17 cellular contexts compared by ENCODE assay signal in the genomic region with DNA sequence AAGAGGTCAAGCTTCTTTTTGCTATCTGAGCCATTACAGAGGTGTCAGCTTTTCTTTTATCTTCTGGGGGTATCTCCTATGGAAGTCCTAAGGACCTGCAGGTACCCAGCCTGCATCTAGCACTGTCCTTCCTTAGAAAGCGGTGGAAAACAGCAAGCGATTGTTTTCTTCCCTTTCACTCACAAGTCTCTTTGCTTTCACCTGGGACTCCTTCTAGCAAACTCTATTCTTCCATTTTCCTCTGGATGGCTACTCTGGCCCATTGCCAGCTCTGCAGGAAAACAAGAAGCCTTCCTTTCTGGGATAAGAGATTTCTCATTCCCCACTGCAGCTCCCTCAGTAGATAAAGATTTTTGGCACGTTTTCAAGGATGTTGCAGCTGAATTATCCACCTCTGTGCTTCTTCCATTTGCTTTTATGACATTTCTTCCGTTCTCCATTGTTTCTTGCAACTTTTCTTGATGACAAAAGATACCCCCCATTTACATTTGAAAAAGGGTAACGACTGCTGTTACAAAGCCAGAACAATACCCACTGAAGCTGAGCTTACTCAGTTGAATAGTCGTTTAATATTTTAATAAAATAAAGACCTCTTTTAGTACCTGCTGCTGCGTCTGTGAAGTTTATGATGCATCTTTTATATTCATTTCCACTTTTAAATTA. TPM values are rescaled to one million over a fixed set of nuclear protein-coding genes. Genes with fewer than 3 reads are reported as not detected.
DNase-seq lines count a peak whose midpoint lies in the region; ATAC-seq and TF ChIP-seq lines count a peak whose summit lies in the region.
"Had no signal": no experiment of that assay in that cellular context is flagged by ENCODE, and none has a peak within 500 bp of the region (broad histone marks: within the 10 kb centered on the region; RNA-seq: fewer than 3 reads in every experiment).

No MANE protein-coding gene starts in this region.

- H3K9me3 Mint-ChIP-seq in H9 (no peaks in the 10 kb centered on the region), WTC11 (no peaks in the 10 kb centered on the region)

- H3K18ac ChIP-seq in H9 (ENCODE audit: insufficient read length, low read depth, low read length) = peak overlapping the region; percentile 34

- H3K27me3 Mint-ChIP-seq in H9 (ENCODE audit: low read depth) (peaks cover 38% of the 10 kb centered on the region), WTC11 (ENCODE audit: low read depth) (peaks cover 51% of the 10 kb centered on the region)

- H2AFZ ChIP-seq in H9 (ENCODE audit: low read length) = no peak overlapping the region

- no peak overlapping the region for H3K9ac ChIP-seq in H9 (ENCODE audit: extremely low read depth, insufficient read length, low read length)
- H3K9ac ChIP-seq in iPS-18a (ENCODE audit: low read length) = peak overlapping the region; percentile 42

- H4K5ac ChIP-seq in H9 (ENCODE audit: insufficient read length, low read depth, low read length) = no peak overlapping the region

- no peak overlapping the region for H3K27ac ChIP-seq in H9 (ENCODE audit: insufficient read length, low read depth, low read length)
- H3K27ac ChIP-seq in iPS-18a (ENCODE audit: low read length) = peak overlapping the region; percentile 76
- H3K27ac ChIP-seq: A549, C4-2B, RWPE1, SJCRH30 had no signal

- no peak overlapping the region for H4K91ac ChIP-seq in H9 (ENCODE audit: insufficient read length, low read depth, low read length)

- H2BK120ac ChIP-seq in H9 (ENCODE audit: low read depth, low read length, poor library complexity, severe bottlenecking) = no peak overlapping the region

- POLR2A ChIA-PET in WTC11 (lab: Charles Lee) = no interaction called here

- no peaks in the 10 kb centered on the region for H3K79me1 ChIP-seq in H9 (ENCODE audit: insufficient read depth, low read depth, low read length, poor library complexity, severe bottlenecking)

- no peaks in the 10 kb centered on the region for H4K20me1 ChIP-seq in H9 (ENCODE audit: control insufficient read depth, insufficient read depth, insufficient read length)

- intact Hi-C loops in left colon (cut with DNase I, micrococcal nuclease) = no loop called here

- H3K56ac ChIP-seq in H9 (ENCODE audit: insufficient read length, low read depth, low read length) = no peak overlapping the region

- H3K23me2 ChIP-seq in H9 (ENCODE audit: insufficient read length, low read depth, low read length, poor library complexity, severe bottlenecking) = no peaks in the 10 kb centered on the region

- H2AK5ac ChIP-seq in H9 (ENCODE audit: insufficient read length, low read length) = no peak overlapping the region

- no peak overlapping the region for H3K23ac ChIP-seq in H9 (ENCODE audit: insufficient read length, low read depth, low read length)

- no peak overlapping the region for H2BK5ac ChIP-seq in H9 (ENCODE audit: insufficient read length, low read length)

- peak; percentile 72 for ATAC-seq in WTC11
- no peak for ATAC-seq in left colon
- no peak for ATAC-seq in HG03378 (IDR thresholded peaks at IDR 0.05; ENCODE audit: unreplicated experiment)
- no peak for ATAC-seq in GM18519 (IDR thresholded peaks at IDR 0.05; ENCODE audit: low FRiP score, unreplicated experiment)
- ATAC-seq: A549 had no signal

- H3K14ac ChIP-seq in H9 (ENCODE audit: insufficient read depth, low read length) = no peak overlapping the region

- H2BK20ac ChIP-seq in H9 (ENCODE audit: low read depth, low read length, poor library complexity, severe bottlenecking) = no peak overlapping the region

- no peak overlapping the region for H3T11ph ChIP-seq in H9 (ENCODE audit: low read length)

- H4K8ac ChIP-seq in H9 (replicated peaks; ENCODE audit: insufficient read length, low read depth, low read length) = no peak overlapping the region

- whole genome bisulfite sequencing in H9 (ENCODE audit: extremely low coverage, insufficient read length, low lambda C conversion rate) = no CpG with 5 or more reads among the region's 7 CpGs

- H3K4ac ChIP-seq in H9 (ENCODE audit: low read depth, low read length) = no peak overlapping the region

- no peak overlapping the region for H2BK15ac ChIP-seq in H9 (ENCODE audit: low read depth, low read length)

- H3K9me3 ChIP-seq in H9 (ENCODE audit: control insufficient read depth, low read depth, low read length) (no peaks in the 10 kb centered on the region), iPS-18a (ENCODE audit: control insufficient read depth, low read depth, low read length) (no peaks in the 10 kb centered on the region)
- H3K9me3 ChIP-seq: A549, SJCRH30 had no signal

- H3K27ac Mint-ChIP-seq in H9 (peak overlapping the region; percentile 35 to 95 (median 72); a peak in 5 of 7 replicates), WTC11 (peak overlapping the region; percentile 80)

- H3K79me2 ChIP-seq in H9 (ENCODE audit: insufficient read depth, low read length) = no peaks in the 10 kb centered on the region

- H3K4me1 Mint-ChIP-seq in H9 = peaks cover 27 to 29% of the 10 kb centered on the region in 2 experiments
- H3K4me1 Mint-ChIP-seq in WTC11 = peaks cover 33% of the 10 kb centered on the region

- H3K36me3 ChIP-seq in iPS-18a (ENCODE audit: control insufficient read depth, low read depth, low read length) = no peaks in the 10 kb centered on the region
- H3K36me3 ChIP-seq: SJCRH30 had no signal

- no peaks in the 10 kb centered on the region for H3K27me3 ChIP-seq in H9 (ENCODE audit: insufficient read depth, low read length)
- peaks cover 10% of the 10 kb centered on the region for H3K27me3 ChIP-seq in iPS-18a (ENCODE audit: control insufficient read depth, insufficient read depth, low read length)
- H3K27me3 ChIP-seq: SJCRH30 had no signal

- H3K36me3 Mint-ChIP-seq in H9 (ENCODE audit: insufficient read depth in 1 of 3, low read depth in 3 of 3) = no peaks in the 10 kb centered on the region
- no peaks in the 10 kb centered on the region for H3K36me3 Mint-ChIP-seq in WTC11

- TF ChIP-seq CTCF in H9 (conservative IDR thresholded peaks at IDR 0.05) (no peak), WTC11 (IDR thresholded peaks at IDR 0.05) (no peak)

- CTCF ChIA-PET in WTC11 (lab: Charles Lee) = interaction anchor here (0.5 to 1.5 kb wide), 5 partner anchors 8 to 41 kb away, joined by 3 to 5 read pairs (median 3); partner anchors contain the start of gene BDNF

- no peak overlapping the region for H2BK12ac ChIP-seq in H9 (ENCODE audit: insufficient read length, low read depth, low read length)

- H3K4me3 Mint-ChIP-seq in H9 = peak overlapping the region; percentile 0 to 61; a peak in 3 of 5 replicates
- H3K4me3 Mint-ChIP-seq in WTC11 = peak overlapping the region; percentile 29; the same call in 1 of the 2 replicates

- H3K4me3 ChIP-seq in iPS-18a (ENCODE audit: low read length) = peak overlapping the region; percentile 38
- H3K4me3 ChIP-seq: A549, SJCRH30 had no signal

- H3K4me1 ChIP-seq in H9 (ENCODE audit: insufficient read depth, low read length) (peaks cover 9% of the 10 kb centered on the region; the same call in 1 of the 2 replicates), iPS-18a (ENCODE audit: control insufficient read depth, low read depth, low read length) (peaks cover 24% of the 10 kb centered on the region)
- H3K4me1 ChIP-seq: SJCRH30 had no signal

- H3K4me2 ChIP-seq in H9 (ENCODE audit: insufficient read depth, insufficient read length, low read length) = peak overlapping the region; percentile 39
- H3K4me2 ChIP-seq: A549 had no signal

- peak; percentile 25 for DNase-seq in EH (ENCODE audit: low read depth)
- DNase-seq in H9 = peak; percentile 37
- DNase-seq in WTC11 (ENCODE audit: low spot score) = no peak
- DNase-seq in left colon = no peak
- DNase-seq in epidermal melanocyte (ENCODE audit: insufficient read length, low spot score) = no peak
- DNase-seq: DMS 273 treated with DMSO at 0.1 percent for 48 hours, KBM-7, NCI-H146, NCI-H2081 treated with DMSO at 0.1 percent for 48 hours, NCI-H345, SJCRH30 had no signal

TF ChIP-seq in WTC11, 78 proteins besides CTCF, POLR2A, EP300 and RAD21:
- TF ChIP-seq TP53 (CRISPR knock-in tag; IDR thresholded peaks at IDR 0.05) = no peak
- no peak for TF ChIP-seq ZNF671 (CRISPR knock-in tag; IDR thresholded peaks at IDR 0.05)
- no peak for TF ChIP-seq ZSCAN18 (CRISPR knock-in tag; IDR thresholded peaks at IDR 0.05)
- no peak for TF ChIP-seq ZNF121 (CRISPR knock-in tag; IDR thresholded peaks at IDR 0.05)

RNA-seq across cellular contexts. Expression of gene BDNF, which starts 40.2 kb away (rescaled TPM):
- total RNA-seq in H9 (2021) = 2.6 and 2.7 TPM in 2 replicates
- 4.6 to 5.0 TPM (median 4.8 TPM) in 3 replicates for total RNA-seq in WTC11 (2021)
- under 1 TPM; 0.11 to 0.15 TPM for total RNA-seq in left colon

Comparison
In these comparisons a context has a peak if more than half of its experiments do, and no peak if none do; other contexts are left out.
1. DNase-seq: peak in EH (single experiment) and H9 (single experiment); none in WTC11 (single experiment), left colon (0 of 2) and epidermal melanocyte (single experiment).